In genomic region chr1:94925561-94926364, GRCh38 we compare ENCODE assay signal across 9 cellular contexts. TPM values are rescaled to one million over a fixed set of nuclear protein-coding genes. Genes with fewer than 3 reads are reported as not detected.
A peak's percentile ranks its signal among the peaks of the same experiment; 100 is the strongest.
DNase-seq lines count a peak whose midpoint lies in the region; ATAC-seq and TF ChIP-seq lines count a peak whose summit lies in the region.
"Had no signal": no experiment of that assay in that cellular context is flagged by ENCODE, and none has a peak within 500 bp of the region (broad histone marks: within the 10 kb centered on the region; RNA-seq: fewer than 3 reads in every experiment).

No MANE protein-coding gene starts in this region.

- H4K20me1 ChIP-seq in hepatocyte (ENCODE audit: insufficient read depth, poor library complexity, severe bottlenecking), result peaks cover 45% of the 10 kb centered on the region

- peaks cover 42% of the 10 kb centered on the region for H3K4me1 ChIP-seq in hepatocyte (ENCODE audit: insufficient read depth)

- ATAC-seq in HG03354 (IDR thresholded peaks at IDR 0.05; ENCODE audit: poor library complexity, severe bottlenecking, unreplicated experiment) (peak; percentile 18), GM18502 (IDR thresholded peaks at IDR 0.05; ENCODE audit: poor library complexity, unreplicated experiment) (no peak)

- no peaks in the 10 kb centered on the region for H3K9me3 ChIP-seq in hepatocyte (ENCODE audit: low read depth)
- H3K9me3 ChIP-seq: neutrophil had no signal

- no peaks in the 10 kb centered on the region for H3K9me2 ChIP-seq in hepatocyte (replicated peaks; ENCODE audit: insufficient read depth)

- peaks cover 15% of the 10 kb centered on the region for H3K27me3 Mint-ChIP-seq in brain

- peaks cover 0 to 4% (median 0%) of the 10 kb centered on the region in 5 experiments for H3K9me3 Mint-ChIP-seq in brain

- TF ChIP-seq CTCF in brain (conservative IDR thresholded peaks at IDR 0.05) (no peak), hepatocyte (IDR thresholded peaks at IDR 0.05; ENCODE audit: poor library complexity) (no peak)

- H3K4me3 Mint-ChIP-seq in brain, result peak overlapping the region; percentile 98 to 100 (median 99)

- DNase-seq in NCI-H510A (lab: John Stamatoyannopoulos, UW) (peak; percentile 21), NCI-H510A treated with DMSO at 0.1 percent for 48 hours (lab: John Stamatoyannopoulos, UW) (no peak), NCI-H82 (lab: John Stamatoyannopoulos, UW) (peak; percentile 85), hepatocyte (ENCODE audit: low spot score) (peak; percentile 80), pons (ENCODE audit: low spot score) (peak; percentile 86)

- H3K27me3 ChIP-seq in hepatocyte, result no peaks in the 10 kb centered on the region

- peak overlapping the region; percentile 98 to 100 (median 99) for H3K27ac Mint-ChIP-seq in brain

- H3K4me3 ChIP-seq in hepatocyte, result peak overlapping the region; percentile 71

- peak overlapping the region; percentile 87 for H3K4me2 ChIP-seq in hepatocyte

- no peak overlapping the region for H2AFZ ChIP-seq in hepatocyte

- peak overlapping the region; percentile 100 for H3K27ac ChIP-seq in hepatocyte
- H3K27ac ChIP-seq: neutrophil had no signal

- H3K36me3 Mint-ChIP-seq in brain, result peaks cover 37% of the 10 kb centered on the region

- no peaks in the 10 kb centered on the region for H3K36me3 ChIP-seq in hepatocyte (replicated peaks; ENCODE audit: insufficient read depth, low read depth)
- H3K36me3 ChIP-seq: neutrophil had no signal

- 1% methylated on average over 34 of the region's 36 CpGs for WGBS in hepatocyte (ENCODE audit: low lambda C conversion rate, missing lambda C conversion rate)

- peaks cover 78% of the 10 kb centered on the region for H3K4me1 Mint-ChIP-seq in brain

- peaks cover 88% of the 10 kb centered on the region for H3K79me2 ChIP-seq in hepatocyte

RNA-seq across cellular contexts. Expression of gene CNN3, which starts 1.1 kb away (rescaled TPM):
- polyA plus RNA-seq in brain (ENCODE audit: insufficient read depth, low read depth, low replicate concordance), result 184 TPM
- 255 and 256 TPM in 2 replicates for total RNA-seq in hepatocyte
- polyA plus RNA-seq in hepatocyte, result 416 and 420 TPM in 2 replicates
